In the genomic region with DNA sequence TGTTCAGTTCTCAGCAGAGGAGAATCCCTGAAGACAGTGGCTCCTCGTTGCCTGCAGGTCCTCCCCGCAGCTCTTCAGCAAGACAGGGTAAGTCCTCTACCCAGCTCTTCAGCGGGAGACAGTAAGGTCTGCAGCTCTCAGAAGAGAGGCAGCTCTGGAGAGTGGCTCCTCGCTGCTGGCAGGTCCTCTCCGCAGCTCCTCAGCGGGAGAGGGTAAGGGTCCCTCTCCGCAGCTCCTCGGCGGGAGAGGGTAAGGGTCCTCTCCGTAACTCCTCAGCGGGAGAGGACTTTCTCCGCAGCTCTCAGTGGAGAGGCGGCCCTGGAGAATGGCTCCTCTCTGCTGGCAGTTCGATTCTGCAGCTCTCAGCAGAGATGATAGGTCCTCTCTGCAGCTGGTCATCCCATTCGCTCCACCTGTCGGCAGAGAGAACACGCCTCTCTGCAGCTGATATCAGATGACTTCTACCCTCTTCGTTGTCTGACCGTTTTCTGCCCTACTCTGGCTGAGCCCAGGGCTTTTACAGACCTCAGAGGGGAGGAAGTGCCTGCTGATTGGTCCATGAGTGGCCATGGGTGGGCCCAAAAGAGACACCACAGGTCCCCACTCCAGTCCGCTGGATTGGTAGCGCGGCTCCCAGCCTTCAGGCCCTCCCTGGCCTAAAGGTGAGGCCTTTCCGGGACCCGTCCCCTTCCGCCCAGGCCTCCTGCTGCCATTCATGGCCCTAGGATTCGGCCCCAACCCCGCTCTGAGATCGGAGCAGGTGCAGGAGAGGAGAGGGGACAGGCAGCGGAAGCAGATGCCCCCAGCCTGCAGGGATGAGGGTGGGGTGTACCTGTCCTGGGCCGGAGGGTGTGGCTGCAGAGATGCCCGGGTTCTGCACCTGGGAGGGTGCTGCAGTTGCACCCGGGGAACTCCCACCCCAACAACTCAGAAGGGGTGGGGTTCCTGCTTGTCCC, we compare ENCODE assay signal across 1 cellular context.
TF ChIP-seq lines count a peak whose summit lies in the region.

No MANE protein-coding gene starts in this region.

TF ChIP-seq in HepG2, 621 proteins besides CTCF, POLR2A, EP300 and RAD21 (continued from another document and continues in another):
- TF ChIP-seq, protein P1, sequence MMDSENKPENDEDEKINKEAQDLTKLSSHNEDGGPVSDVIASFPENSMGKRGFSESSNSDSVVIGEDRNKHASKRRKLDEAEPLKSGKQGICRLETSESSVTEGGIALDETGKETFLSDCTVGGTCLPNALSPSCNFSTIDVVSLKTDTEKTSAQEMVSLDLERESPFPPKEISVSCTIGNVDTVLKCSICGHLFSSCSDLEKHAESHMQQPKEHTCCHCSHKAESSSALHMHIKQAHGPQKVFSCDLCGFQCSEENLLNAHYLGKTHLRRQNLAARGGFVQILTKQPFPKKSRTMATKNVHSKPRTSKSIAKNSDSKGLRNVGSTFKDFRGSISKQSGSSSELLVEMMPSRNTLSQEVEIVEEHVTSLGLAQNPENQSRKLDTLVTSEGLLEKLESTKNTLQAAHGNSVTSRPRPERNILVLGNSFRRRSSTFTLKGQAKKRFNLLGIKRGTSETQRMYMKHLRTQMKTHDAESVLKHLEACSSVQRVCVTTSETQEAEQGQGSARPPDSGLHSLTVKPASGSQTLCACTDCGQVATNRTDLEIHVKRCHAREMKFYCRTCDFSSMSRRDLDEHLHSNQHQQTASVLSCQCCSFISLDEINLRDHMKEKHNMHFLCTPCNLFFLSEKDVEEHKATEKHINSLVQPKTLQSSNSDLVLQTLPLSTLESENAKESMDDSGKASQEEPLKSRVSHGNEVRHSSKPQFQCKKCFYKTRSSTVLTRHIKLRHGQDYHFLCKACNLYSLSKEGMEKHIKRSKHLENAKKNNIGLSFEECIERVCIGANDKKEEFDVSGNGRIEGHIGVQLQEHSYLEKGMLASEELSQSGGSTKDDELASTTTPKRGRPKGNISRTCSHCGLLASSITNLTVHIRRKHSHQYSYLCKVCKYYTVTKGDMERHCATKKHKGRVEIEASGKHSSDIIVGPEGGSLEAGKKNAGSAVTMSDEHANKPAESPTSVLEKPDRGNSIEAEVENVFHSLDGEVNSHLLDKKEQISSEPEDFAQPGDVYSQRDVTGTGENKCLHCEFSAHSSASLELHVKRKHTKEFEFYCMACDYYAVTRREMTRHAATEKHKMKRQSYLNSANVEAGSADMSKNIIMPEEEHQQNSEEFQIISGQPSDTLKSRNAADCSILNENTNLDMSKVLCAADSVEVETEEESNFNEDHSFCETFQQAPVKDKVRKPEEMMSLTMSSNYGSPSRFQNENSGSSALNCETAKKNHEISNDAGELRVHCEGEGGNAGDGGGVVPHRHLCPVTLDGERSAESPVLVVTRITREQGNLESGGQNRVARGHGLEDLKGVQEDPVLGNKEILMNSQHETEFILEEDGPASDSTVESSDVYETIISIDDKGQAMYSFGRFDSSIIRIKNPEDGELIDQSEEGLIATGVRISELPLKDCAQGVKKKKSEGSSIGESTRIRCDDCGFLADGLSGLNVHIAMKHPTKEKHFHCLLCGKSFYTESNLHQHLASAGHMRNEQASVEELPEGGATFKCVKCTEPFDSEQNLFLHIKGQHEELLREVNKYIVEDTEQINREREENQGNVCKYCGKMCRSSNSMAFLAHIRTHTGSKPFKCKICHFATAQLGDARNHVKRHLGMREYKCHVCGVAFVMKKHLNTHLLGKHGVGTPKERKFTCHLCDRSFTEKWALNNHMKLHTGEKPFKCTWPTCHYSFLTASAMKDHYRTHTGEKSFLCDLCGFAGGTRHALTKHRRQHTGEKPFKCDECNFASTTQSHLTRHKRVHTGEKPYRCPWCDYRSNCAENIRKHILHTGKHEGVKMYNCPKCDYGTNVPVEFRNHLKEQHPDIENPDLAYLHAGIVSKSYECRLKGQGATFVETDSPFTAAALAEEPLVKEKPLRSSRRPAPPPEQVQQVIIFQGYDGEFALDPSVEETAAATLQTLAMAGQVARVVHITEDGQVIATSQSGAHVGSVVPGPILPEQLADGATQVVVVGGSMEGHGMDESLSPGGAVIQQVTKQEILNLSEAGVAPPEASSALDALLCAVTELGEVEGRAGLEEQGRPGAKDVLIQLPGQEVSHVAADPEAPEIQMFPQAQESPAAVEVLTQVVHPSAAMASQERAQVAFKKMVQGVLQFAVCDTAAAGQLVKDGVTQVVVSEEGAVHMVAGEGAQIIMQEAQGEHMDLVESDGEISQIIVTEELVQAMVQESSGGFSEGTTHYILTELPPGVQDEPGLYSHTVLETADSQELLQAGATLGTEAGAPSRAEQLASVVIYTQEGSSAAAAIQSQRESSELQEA (CRISPR knock-in tag; IDR thresholded peaks at IDR 0.05; ENCODE audit: not compliant biosample characterization) = peak; percentile 17
- TF ChIP-seq ZNF737 (CRISPR knock-in tag; IDR thresholded peaks at IDR 0.05; ENCODE audit: borderline replicate concordance) (no peak), ATF7-NPFF (CRISPR knock-in tag; IDR thresholded peaks at IDR 0.05; ENCODE audit: low read depth) (peak; percentile 58; the same call in 1 of the 2 replicates), ZNF891 (CRISPR knock-in tag; IDR thresholded peaks at IDR 0.05) (no peak; the same call in 1 of the 2 replicates), NFIB (CRISPR knock-in tag; IDR thresholded peaks at IDR 0.05; ENCODE audit: borderline replicate concordance) (peak; percentile 16; the same call in 1 of the 2 replicates), ATF7 (IDR thresholded peaks at IDR 0.05) (no peak), ATF7 (CRISPR knock-in tag; IDR thresholded peaks at IDR 0.05) (no peak), ZNF180 (CRISPR knock-in tag; IDR thresholded peaks at IDR 0.05; ENCODE audit: borderline replicate concordance, low read depth) (no peak), PPARG (CRISPR knock-in tag; conservative IDR thresholded peaks at IDR 0.05) (peak; percentile 59), SALL2 (CRISPR knock-in tag; IDR thresholded peaks at IDR 0.05) (no peak), ZBTB38 (CRISPR knock-in tag; IDR thresholded peaks at IDR 0.05) (peak; percentile 52; the same call in 1 of the 2 replicates), NCOA2 (CRISPR knock-in tag; IDR thresholded peaks at IDR 0.05) (no peak; the same call in 1 of the 2 replicates), CEBPG (CRISPR knock-in tag; IDR thresholded peaks at IDR 0.05) (0 out of 2 replicates have a peak, but pooled peaks have one; percentile 3), NRL (CRISPR knock-in tag; IDR thresholded peaks at IDR 0.05; ENCODE audit: borderline replicate concordance) (peak; percentile 84; the same call in 1 of the 2 replicates), ZBTB1 (CRISPR knock-in tag; IDR thresholded peaks at IDR 0.05; ENCODE audit: borderline replicate concordance) (no peak), AGO2 (optimal IDR thresholded peaks at IDR 0.05; ENCODE audit: low read depth, low read length) (peak; percentile 24), XBP1 (CRISPR knock-in tag; IDR thresholded peaks at IDR 0.05) (no peak), ZNF335 (CRISPR knock-in tag; IDR thresholded peaks at IDR 0.05) (0 out of 2 replicates have a peak, but pooled peaks have one; percentile 25), CHD2 (IDR thresholded peaks at IDR 0.05; ENCODE audit: low read depth, low read length) (no peak), ZNF792 (CRISPR knock-in tag; IDR thresholded peaks at IDR 0.05) (peak; percentile 62; the same call in 1 of the 2 replicates), MED1 (CRISPR knock-in tag; IDR thresholded peaks at IDR 0.05) (peak; percentile 67), ZNF20 (CRISPR knock-in tag; IDR thresholded peaks at IDR 0.05) (no peak), ZKSCAN8 (CRISPR knock-in tag; IDR thresholded peaks at IDR 0.05; ENCODE audit: borderline replicate concordance) (peak; percentile 26; the same call in 1 of the 2 replicates), ZNF564 (CRISPR knock-in tag; IDR thresholded peaks at IDR 0.05) (no peak), SP140L (CRISPR knock-in tag; IDR thresholded peaks at IDR 0.05; ENCODE audit: borderline replicate concordance) (no peak), KDM5A (IDR thresholded peaks at IDR 0.05; ENCODE audit: borderline replicate concordance, low read length) (no peak), SMYD3 (CRISPR knock-in tag; IDR thresholded peaks at IDR 0.05) (no peak), ZNF614 (CRISPR knock-in tag; IDR thresholded peaks at IDR 0.05; ENCODE audit: borderline replicate concordance) (no peak; the same call in 1 of the 2 replicates), HOXA3 (CRISPR knock-in tag; IDR thresholded peaks at IDR 0.05) (peak; percentile 55; the same call in 1 of the 2 replicates), ZFP36 (IDR thresholded peaks at IDR 0.05; ENCODE audit: borderline replicate concordance, low read depth, low read length, partially characterized antibody) (no peak), GPN1 (CRISPR knock-in tag; IDR thresholded peaks at IDR 0.05; ENCODE audit: borderline replicate concordance) (no peak), SALL1 (CRISPR knock-in tag; IDR thresholded peaks at IDR 0.05) (peak; percentile 58; the same call in 1 of the 2 replicates), PCBP1 (IDR thresholded peaks at IDR 0.05; ENCODE audit: borderline replicate concordance, low read depth, low read length) (0 out of 2 replicates have a peak, but pooled peaks have one; percentile 55), ZNF7 (CRISPR knock-in tag; IDR thresholded peaks at IDR 0.05) (no peak), FOXJ3 (CRISPR knock-in tag; IDR thresholded peaks at IDR 0.05; ENCODE audit: borderline replicate concordance) (no peak), SRSF1 (optimal IDR thresholded peaks at IDR 0.05; ENCODE audit: low read depth, low read length) (no peak)
- TF ChIP-seq, protein P2, sequence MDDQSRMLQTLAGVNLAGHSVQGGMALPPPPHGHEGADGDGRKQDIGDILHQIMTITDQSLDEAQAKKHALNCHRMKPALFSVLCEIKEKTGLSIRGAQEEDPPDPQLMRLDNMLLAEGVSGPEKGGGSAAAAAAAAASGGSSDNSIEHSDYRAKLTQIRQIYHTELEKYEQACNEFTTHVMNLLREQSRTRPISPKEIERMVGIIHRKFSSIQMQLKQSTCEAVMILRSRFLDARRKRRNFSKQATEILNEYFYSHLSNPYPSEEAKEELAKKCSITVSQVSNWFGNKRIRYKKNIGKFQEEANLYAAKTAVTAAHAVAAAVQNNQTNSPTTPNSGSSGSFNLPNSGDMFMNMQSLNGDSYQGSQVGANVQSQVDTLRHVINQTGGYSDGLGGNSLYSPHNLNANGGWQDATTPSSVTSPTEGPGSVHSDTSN (CRISPR knock-in tag; IDR thresholded peaks at IDR 0.05; ENCODE audit: borderline replicate concordance) = no peak
- TF ChIP-seq, protein P3, sequence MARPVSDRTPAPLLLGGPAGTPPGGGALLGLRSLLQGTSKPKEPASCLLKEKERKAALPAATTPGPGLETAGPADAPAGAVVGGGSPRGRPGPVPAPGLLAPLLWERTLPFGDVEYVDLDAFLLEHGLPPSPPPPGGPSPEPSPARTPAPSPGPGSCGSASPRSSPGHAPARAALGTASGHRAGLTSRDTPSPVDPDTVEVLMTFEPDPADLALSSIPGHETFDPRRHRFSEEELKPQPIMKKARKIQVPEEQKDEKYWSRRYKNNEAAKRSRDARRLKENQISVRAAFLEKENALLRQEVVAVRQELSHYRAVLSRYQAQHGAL (CRISPR knock-in tag; IDR thresholded peaks at IDR 0.05; ENCODE audit: not compliant biosample characterization) = no peak
- TF ChIP-seq, protein P4, sequence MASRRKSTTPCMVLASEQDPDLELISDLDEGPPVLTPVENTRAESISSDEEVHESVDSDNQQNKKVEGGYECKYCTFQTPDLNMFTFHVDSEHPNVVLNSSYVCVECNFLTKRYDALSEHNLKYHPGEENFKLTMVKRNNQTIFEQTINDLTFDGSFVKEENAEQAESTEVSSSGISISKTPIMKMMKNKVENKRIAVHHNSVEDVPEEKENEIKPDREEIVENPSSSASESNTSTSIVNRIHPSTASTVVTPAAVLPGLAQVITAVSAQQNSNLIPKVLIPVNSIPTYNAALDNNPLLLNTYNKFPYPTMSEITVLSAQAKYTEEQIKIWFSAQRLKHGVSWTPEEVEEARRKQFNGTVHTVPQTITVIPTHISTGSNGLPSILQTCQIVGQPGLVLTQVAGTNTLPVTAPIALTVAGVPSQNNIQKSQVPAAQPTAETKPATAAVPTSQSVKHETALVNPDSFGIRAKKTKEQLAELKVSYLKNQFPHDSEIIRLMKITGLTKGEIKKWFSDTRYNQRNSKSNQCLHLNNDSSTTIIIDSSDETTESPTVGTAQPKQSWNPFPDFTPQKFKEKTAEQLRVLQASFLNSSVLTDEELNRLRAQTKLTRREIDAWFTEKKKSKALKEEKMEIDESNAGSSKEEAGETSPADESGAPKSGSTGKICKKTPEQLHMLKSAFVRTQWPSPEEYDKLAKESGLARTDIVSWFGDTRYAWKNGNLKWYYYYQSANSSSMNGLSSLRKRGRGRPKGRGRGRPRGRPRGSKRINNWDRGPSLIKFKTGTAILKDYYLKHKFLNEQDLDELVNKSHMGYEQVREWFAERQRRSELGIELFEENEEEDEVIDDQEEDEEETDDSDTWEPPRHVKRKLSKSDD (CRISPR knock-in tag; IDR thresholded peaks at IDR 0.05; ENCODE audit: low read depth) = no peak
- TF ChIP-seq, protein P5, sequence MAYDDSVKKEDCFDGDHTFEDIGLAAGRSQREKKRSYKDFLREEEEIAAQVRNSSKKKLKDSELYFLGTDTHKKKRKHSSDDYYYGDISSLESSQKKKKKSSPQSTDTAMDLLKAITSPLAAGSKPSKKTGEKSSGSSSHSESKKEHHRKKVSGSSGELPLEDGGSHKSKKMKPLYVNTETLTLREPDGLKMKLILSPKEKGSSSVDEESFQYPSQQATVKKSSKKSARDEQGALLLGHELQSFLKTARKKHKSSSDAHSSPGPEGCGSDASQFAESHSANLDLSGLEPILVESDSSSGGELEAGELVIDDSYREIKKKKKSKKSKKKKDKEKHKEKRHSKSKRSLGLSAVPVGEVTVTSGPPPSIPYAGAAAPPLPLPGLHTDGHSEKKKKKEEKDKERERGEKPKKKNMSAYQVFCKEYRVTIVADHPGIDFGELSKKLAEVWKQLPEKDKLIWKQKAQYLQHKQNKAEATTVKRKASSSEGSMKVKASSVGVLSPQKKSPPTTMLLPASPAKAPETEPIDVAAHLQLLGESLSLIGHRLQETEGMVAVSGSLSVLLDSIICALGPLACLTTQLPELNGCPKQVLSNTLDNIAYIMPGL (CRISPR knock-in tag; IDR thresholded peaks at IDR 0.05; ENCODE audit: borderline replicate concordance in 1 of 2, low read depth in 1 of 2) = peak in 1 of 2 experiments; percentile 25; a peak in 2 of 4 replicates
- TF ChIP-seq, protein P6, sequence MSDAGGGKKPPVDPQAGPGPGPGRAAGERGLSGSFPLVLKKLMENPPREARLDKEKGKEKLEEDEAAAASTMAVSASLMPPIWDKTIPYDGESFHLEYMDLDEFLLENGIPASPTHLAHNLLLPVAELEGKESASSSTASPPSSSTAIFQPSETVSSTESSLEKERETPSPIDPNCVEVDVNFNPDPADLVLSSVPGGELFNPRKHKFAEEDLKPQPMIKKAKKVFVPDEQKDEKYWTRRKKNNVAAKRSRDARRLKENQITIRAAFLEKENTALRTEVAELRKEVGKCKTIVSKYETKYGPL (CRISPR knock-in tag; IDR thresholded peaks at IDR 0.05) = no peak
